Comparison of ENCODE assay signal across 1 cellular context in the genomic region with DNA sequence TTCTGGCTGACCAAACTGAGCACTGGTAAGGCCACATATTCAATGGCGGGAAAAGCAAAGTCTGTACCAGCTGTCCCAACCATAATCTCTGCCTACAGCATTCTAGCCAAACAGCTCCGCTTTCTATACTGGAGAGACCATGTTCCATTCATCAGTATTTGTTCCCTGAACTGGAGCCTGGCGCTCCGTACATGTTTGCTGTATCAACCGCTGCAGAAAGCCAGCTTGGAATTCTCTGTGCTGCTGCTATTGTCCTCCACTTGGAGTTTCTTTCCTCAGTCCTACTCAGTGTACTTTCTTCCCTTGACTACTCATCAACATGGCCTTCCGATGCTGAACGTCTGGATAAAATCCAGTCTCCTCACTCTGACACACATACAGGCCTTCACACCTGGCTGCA.
TF ChIP-seq lines count a peak whose summit lies in the region.

No MANE protein-coding gene starts in this region.

TF ChIP-seq in WTC11, 78 proteins besides CTCF, POLR2A, EP300 and RAD21 (continued from another document):
- TF ChIP-seq ARID4B (CRISPR knock-in tag; IDR thresholded peaks at IDR 0.05; ENCODE audit: borderline replicate concordance), result no peak
- TF ChIP-seq KAT7 (CRISPR knock-in tag; IDR thresholded peaks at IDR 0.05; ENCODE audit: borderline replicate concordance), result no peak
- TF ChIP-seq, protein P1, sequence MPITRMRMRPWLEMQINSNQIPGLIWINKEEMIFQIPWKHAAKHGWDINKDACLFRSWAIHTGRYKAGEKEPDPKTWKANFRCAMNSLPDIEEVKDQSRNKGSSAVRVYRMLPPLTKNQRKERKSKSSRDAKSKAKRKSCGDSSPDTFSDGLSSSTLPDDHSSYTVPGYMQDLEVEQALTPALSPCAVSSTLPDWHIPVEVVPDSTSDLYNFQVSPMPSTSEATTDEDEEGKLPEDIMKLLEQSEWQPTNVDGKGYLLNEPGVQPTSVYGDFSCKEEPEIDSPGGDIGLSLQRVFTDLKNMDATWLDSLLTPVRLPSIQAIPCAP (CRISPR knock-in tag; IDR thresholded peaks at IDR 0.05), result no peak
- no peak for TF ChIP-seq ATF1 (CRISPR knock-in tag; IDR thresholded peaks at IDR 0.05)
- no peak for TF ChIP-seq MYBL2 (CRISPR knock-in tag; IDR thresholded peaks at IDR 0.05)
- TF ChIP-seq NR2C2 (CRISPR knock-in tag; IDR thresholded peaks at IDR 0.05), result no peak
- no peak for TF ChIP-seq TEAD4 (CRISPR knock-in tag; IDR thresholded peaks at IDR 0.05)
- no peak for TF ChIP-seq NFE2L1 (CRISPR knock-in tag; IDR thresholded peaks at IDR 0.05)
- TF ChIP-seq, protein P2, sequence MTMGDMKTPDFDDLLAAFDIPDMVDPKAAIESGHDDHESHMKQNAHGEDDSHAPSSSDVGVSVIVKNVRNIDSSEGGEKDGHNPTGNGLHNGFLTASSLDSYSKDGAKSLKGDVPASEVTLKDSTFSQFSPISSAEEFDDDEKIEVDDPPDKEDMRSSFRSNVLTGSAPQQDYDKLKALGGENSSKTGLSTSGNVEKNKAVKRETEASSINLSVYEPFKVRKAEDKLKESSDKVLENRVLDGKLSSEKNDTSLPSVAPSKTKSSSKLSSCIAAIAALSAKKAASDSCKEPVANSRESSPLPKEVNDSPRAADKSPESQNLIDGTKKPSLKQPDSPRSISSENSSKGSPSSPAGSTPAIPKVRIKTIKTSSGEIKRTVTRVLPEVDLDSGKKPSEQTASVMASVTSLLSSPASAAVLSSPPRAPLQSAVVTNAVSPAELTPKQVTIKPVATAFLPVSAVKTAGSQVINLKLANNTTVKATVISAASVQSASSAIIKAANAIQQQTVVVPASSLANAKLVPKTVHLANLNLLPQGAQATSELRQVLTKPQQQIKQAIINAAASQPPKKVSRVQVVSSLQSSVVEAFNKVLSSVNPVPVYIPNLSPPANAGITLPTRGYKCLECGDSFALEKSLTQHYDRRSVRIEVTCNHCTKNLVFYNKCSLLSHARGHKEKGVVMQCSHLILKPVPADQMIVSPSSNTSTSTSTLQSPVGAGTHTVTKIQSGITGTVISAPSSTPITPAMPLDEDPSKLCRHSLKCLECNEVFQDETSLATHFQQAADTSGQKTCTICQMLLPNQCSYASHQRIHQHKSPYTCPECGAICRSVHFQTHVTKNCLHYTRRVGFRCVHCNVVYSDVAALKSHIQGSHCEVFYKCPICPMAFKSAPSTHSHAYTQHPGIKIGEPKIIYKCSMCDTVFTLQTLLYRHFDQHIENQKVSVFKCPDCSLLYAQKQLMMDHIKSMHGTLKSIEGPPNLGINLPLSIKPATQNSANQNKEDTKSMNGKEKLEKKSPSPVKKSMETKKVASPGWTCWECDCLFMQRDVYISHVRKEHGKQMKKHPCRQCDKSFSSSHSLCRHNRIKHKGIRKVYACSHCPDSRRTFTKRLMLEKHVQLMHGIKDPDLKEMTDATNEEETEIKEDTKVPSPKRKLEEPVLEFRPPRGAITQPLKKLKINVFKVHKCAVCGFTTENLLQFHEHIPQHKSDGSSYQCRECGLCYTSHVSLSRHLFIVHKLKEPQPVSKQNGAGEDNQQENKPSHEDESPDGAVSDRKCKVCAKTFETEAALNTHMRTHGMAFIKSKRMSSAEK (CRISPR knock-in tag; IDR thresholded peaks at IDR 0.05; ENCODE audit: borderline replicate concordance), result no peak
- no peak for TF ChIP-seq NFATC4 (CRISPR knock-in tag; IDR thresholded peaks at IDR 0.05)
- TF ChIP-seq, protein P3, sequence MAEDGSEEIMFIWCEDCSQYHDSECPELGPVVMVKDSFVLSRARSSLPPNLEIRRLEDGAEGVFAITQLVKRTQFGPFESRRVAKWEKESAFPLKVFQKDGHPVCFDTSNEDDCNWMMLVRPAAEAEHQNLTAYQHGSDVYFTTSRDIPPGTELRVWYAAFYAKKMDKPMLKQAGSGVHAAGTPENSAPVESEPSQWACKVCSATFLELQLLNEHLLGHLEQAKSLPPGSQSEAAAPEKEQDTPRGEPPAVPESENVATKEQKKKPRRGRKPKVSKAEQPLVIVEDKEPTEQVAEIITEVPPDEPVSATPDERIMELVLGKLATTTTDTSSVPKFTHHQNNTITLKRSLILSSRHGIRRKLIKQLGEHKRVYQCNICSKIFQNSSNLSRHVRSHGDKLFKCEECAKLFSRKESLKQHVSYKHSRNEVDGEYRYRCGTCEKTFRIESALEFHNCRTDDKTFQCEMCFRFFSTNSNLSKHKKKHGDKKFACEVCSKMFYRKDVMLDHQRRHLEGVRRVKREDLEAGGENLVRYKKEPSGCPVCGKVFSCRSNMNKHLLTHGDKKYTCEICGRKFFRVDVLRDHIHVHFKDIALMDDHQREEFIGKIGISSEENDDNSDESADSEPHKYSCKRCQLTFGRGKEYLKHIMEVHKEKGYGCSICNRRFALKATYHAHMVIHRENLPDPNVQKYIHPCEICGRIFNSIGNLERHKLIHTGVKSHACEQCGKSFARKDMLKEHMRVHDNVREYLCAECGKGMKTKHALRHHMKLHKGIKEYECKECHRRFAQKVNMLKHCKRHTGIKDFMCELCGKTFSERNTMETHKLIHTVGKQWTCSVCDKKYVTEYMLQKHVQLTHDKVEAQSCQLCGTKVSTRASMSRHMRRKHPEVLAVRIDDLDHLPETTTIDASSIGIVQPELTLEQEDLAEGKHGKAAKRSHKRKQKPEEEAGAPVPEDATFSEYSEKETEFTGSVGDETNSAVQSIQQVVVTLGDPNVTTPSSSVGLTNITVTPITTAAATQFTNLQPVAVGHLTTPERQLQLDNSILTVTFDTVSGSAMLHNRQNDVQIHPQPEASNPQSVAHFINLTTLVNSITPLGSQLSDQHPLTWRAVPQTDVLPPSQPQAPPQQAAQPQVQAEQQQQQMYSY (CRISPR knock-in tag; IDR thresholded peaks at IDR 0.05), result no peak
